In genomic region chr6:28838634-28839442, GRCh38 we compare ENCODE assay signal across 8 cellular contexts.
DNase-seq lines count a peak whose midpoint lies in the region; ATAC-seq and TF ChIP-seq lines count a peak whose summit lies in the region.

No MANE protein-coding gene starts in this region.

- H3K36me3 Mint-ChIP-seq in Calu3 (ENCODE audit: insufficient read depth, unreplicated experiment): peaks cover 28% of the 10 kb centered on the region

- H3K9me3 Mint-ChIP-seq in Calu3 (ENCODE audit: low read depth, unreplicated experiment): no peaks in the 10 kb centered on the region

- H3K4me1 Mint-ChIP-seq in Calu3 (ENCODE audit: low read depth, unreplicated experiment): peaks cover 9% of the 10 kb centered on the region

- H4K20me1 ChIP-seq in PC-3 (ENCODE audit: low read length): no peaks in the 10 kb centered on the region

- H3K36me3 ChIP-seq in PC-3 (ENCODE audit: low read depth, low read length) (no peaks in the 10 kb centered on the region), muscle layer of colon (ENCODE audit: insufficient read depth, low read length) (no peaks in the 10 kb centered on the region)

- H3K4me1 ChIP-seq in PC-3 (ENCODE audit: insufficient read depth, low read length) (peaks cover 6% of the 10 kb centered on the region; the same call in 1 of the 2 replicates), muscle layer of colon (ENCODE audit: insufficient read depth, low read length) (no peaks in the 10 kb centered on the region)

- intact Hi-C loops in Calu3 (cut with micrococcal nuclease; ENCODE audit: unreplicated experiment) (loop anchor here (1.0 to 10.0 kb wide), 5 partner anchors 58 to 386 kb away; no protein-coding TSS in a partner anchor), PC-3 (cut with micrococcal nuclease) (loop anchor here (1.0 to 5.0 kb wide), 7 partner anchors 24 to 297 kb away; no protein-coding TSS in a partner anchor)

- H3K9ac ChIP-seq in PC-3 (ENCODE audit: low read length) (peak overlapping the region; percentile 31; the same call in 1 of the 2 replicates), muscle layer of colon (ENCODE audit: low read length) (peak overlapping the region; percentile 63)

- H3K4me3 ChIP-seq in PC-3 (ENCODE audit: low read length): peak overlapping the region; percentile 80
- H3K4me3 ChIP-seq in muscle layer of colon (ENCODE audit: low read depth in 1 of 2, low read length in 2 of 2): peak overlapping the region; percentile 62 to 86

- peak; percentile 84 for TF ChIP-seq CTCF in Calu3 (IDR thresholded peaks at IDR 0.05; ENCODE audit: unreplicated experiment)
- TF ChIP-seq CTCF in PC-3 (conservative IDR thresholded peaks at IDR 0.05; ENCODE audit: low read depth, low read length): peak; percentile 79

- no TSS peak for BruUV-seq in Calu3 (replicated peaks; lab: Mats Ljungman, UMichigan)
- BruUV-seq in PC-3 (replicated peaks; lab: Mats Ljungman, UMichigan): no TSS peak

- no peaks in the 10 kb centered on the region for H3K27me3 ChIP-seq in PC-3 (ENCODE audit: low read length)
- peaks cover 5 to 16% of the 10 kb centered on the region in 2 donors for H3K27me3 ChIP-seq in muscle layer of colon (ENCODE audit: control insufficient read depth in 1 of 2, insufficient read depth in 2 of 2, low read length in 2 of 2)

- H3K4me3 Mint-ChIP-seq in Calu3 (ENCODE audit: low read depth, unreplicated experiment): peak overlapping the region; percentile 99

- DNase-seq in Calu3 (peak; percentile 96), KBM-7 (peak; percentile 96), PC-3 (peak; percentile 89)
- peak; percentile 84 for DNase-seq in activated T-cell treated with anti-CD3 and anti-CD28 coated beads, Interleukin-2, amount 50 U/mL, for 1 hour
- peak; percentile 82 for DNase-seq in stimulated activated CD8-positive, alpha-beta memory T cell treated with anti-CD3 and anti-CD28 coated beads, Interleukin-4, amount 100 ng/mL, for 24 hours (ENCODE audit: low read depth)

- peak overlapping the region; percentile 98 for H2AFZ ChIP-seq in PC-3 (ENCODE audit: low read length)

- peak overlapping the region; percentile 98 for H3K27ac Mint-ChIP-seq in Calu3 (ENCODE audit: unreplicated experiment)

- in situ Hi-C loops in KBM-7 (cut with MboI; ENCODE audit: low pct_unique_long_range_greater_than_20kb, low sequenced_read_pairs): no loop called here

- CTCF ChIA-PET in Calu3 (lab: Charles Lee) (interaction anchor here (0.7 to 3.1 kb wide), 16 partner anchors 10 to 363 kb away, joined by 3 to 58 read pairs (median 9); partner anchors contain the start of gene TRIM27), PC-3 (lab: Charles Lee) (interaction anchor here (0.6 to 1.8 kb wide), 11 partner anchors 24 to 815 kb away, joined by 3 to 9 read pairs (median 4); no protein-coding TSS in a partner anchor)

- no peaks in the 10 kb centered on the region for H3F3A ChIP-seq in PC-3 (ENCODE audit: low read length, unreplicated experiment)

- no peaks in the 10 kb centered on the region for H3K79me2 ChIP-seq in PC-3 (ENCODE audit: low read length)

- peaks cover 7% of the 10 kb centered on the region for H3K27me3 Mint-ChIP-seq in Calu3 (ENCODE audit: unreplicated experiment)

- POLR2A ChIA-PET in PC-3 (lab: Charles Lee; ENCODE audit: unreplicated experiment): interaction anchor here (0.6 to 1.1 kb wide), 4 partner anchors 109 to 1706 kb away, joined by 3 to 12 read pairs (median 4); no protein-coding TSS in a partner anchor

- peak; percentile 67 for ATAC-seq in GM21529 (IDR thresholded peaks at IDR 0.05; ENCODE audit: unreplicated experiment)
- peak; percentile 83 for ATAC-seq in PC-3
- ATAC-seq in esophagus mucosa: peak; percentile 85

- H3K9me2 ChIP-seq in PC-3 (replicated peaks; ENCODE audit: low read length): no peaks in the 10 kb centered on the region

- H3K4me2 ChIP-seq in PC-3 (ENCODE audit: low read length): peak overlapping the region; percentile 93

- no peaks in the 10 kb centered on the region for H3K9me3 ChIP-seq in PC-3 (ENCODE audit: low read length)
- H3K9me3 ChIP-seq in muscle layer of colon (ENCODE audit: low read length): no peaks in the 10 kb centered on the region

- H3K27ac ChIP-seq in PC-3 (ENCODE audit: low read length) (no peak overlapping the region), muscle layer of colon (ENCODE audit: low read depth, low read length) (peak overlapping the region; percentile 30)
